ENCODE assay signal across 1 cellular context in the genomic region with DNA sequence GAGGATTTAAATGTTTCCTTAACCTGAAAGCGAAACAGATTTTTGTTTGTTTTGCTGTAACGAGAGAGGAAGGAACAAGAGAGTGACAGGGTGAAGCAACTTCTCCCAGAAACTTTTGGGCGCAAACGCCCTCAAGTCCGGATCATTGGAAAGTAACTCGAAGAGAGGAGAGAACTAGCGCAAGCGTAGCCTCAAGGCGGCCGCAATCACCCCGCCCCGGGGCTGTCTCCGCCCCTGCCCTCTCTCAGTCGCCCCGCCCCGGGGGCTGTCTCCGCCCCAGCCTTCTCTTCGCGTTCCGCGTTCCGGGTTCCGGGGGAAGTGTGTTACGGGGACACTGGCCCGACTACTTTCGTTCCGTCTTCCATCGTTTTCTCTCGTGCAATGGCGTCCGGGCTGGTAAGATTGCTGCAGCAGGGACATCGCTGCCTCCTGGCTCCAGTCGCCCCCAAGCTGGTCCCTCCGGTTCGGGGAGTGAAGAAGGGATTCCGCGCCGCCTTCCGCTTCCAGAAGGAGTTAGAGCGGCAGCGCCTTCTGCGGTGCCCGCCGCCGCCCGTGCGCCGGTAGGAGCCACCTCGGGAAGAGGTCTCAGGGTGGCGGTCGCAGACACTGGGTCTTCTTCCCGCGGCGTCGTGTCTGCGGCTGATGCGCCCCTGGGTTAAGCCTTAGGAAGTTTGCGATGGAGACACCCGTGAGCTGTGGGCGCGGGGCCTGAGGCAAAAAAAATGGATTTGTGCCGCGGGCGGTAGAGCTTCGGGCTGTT.
A peak's percentile ranks its signal among the peaks of the same experiment; 100 is the strongest.
TF ChIP-seq lines count a peak whose summit lies in the region.

A gene (plus strand): TSS at position 372 of the 760 bp plus-strand sequence. CDS start 10 bp downstream, at position 382.

TF ChIP-seq in K562, 482 proteins besides CTCF, POLR2A, EP300 and RAD21 (continued from another document):
- TF ChIP-seq, protein P1, sequence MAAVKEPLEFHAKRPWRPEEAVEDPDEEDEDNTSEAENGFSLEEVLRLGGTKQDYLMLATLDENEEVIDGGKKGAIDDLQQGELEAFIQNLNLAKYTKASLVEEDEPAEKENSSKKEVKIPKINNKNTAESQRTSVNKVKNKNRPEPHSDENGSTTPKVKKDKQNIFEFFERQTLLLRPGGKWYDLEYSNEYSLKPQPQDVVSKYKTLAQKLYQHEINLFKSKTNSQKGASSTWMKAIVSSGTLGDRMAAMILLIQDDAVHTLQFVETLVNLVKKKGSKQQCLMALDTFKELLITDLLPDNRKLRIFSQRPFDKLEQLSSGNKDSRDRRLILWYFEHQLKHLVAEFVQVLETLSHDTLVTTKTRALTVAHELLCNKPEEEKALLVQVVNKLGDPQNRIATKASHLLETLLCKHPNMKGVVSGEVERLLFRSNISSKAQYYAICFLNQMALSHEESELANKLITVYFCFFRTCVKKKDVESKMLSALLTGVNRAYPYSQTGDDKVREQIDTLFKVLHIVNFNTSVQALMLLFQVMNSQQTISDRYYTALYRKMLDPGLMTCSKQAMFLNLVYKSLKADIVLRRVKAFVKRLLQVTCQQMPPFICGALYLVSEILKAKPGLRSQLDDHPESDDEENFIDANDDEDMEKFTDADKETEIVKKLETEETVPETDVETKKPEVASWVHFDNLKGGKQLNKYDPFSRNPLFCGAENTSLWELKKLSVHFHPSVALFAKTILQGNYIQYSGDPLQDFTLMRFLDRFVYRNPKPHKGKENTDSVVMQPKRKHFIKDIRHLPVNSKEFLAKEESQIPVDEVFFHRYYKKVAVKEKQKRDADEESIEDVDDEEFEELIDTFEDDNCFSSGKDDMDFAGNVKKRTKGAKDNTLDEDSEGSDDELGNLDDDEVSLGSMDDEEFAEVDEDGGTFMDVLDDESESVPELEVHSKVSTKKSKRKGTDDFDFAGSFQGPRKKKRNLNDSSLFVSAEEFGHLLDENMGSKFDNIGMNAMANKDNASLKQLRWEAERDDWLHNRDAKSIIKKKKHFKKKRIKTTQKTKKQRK (IDR thresholded peaks at IDR 0.05; ENCODE audit: borderline replicate concordance, low read depth, low read length) = no peak
- TF ChIP-seq FOXP1 (CRISPR knock-in tag; IDR thresholded peaks at IDR 0.05) (no peak), ZNF253 (CRISPR knock-in tag; conservative IDR thresholded peaks at IDR 0.05) (no peak), SOX6 (IDR thresholded peaks at IDR 0.05) (peak; percentile 55; the same call in 1 of the 2 replicates), PTTG1 (tag; IDR thresholded peaks at IDR 0.05; ENCODE audit: low read depth) (no peak), SMAD4 (CRISPR knock-in tag; conservative IDR thresholded peaks at IDR 0.05) (peak; percentile 82), ZNF133 (CRISPR knock-in tag; IDR thresholded peaks at IDR 0.05) (no peak), GTF2E2 (tag; IDR thresholded peaks at IDR 0.05) (peak; percentile 91), ETV6 (IDR thresholded peaks at IDR 0.05; ENCODE audit: borderline replicate concordance in 1 of 2, low read depth in 2 of 2, low read length in 1 of 2) (no peak), ETV6 (CRISPR knock-in tag; IDR thresholded peaks at IDR 0.05; ENCODE audit: borderline replicate concordance) (no peak), CHD4 (IDR thresholded peaks at IDR 0.05; ENCODE audit: insufficient read depth, insufficient replicate concordance, low read depth, low read length, poor library complexity, severe bottlenecking) (no peak), ZNF551 (CRISPR knock-in tag; IDR thresholded peaks at IDR 0.05) (no peak), NRF1 (conservative IDR thresholded peaks at IDR 0.05 in 1 of 2, IDR thresholded peaks at IDR 0.05 in 1 of 2) (peak; percentile 85 to 87), MEF2A (IDR thresholded peaks at IDR 0.05; ENCODE audit: control insufficient read depth, low read depth, low read length) (peak; percentile 22; the same call in 1 of the 2 replicates)
